Comparison of ENCODE assay signal across 12 cellular contexts in the genomic region with DNA sequence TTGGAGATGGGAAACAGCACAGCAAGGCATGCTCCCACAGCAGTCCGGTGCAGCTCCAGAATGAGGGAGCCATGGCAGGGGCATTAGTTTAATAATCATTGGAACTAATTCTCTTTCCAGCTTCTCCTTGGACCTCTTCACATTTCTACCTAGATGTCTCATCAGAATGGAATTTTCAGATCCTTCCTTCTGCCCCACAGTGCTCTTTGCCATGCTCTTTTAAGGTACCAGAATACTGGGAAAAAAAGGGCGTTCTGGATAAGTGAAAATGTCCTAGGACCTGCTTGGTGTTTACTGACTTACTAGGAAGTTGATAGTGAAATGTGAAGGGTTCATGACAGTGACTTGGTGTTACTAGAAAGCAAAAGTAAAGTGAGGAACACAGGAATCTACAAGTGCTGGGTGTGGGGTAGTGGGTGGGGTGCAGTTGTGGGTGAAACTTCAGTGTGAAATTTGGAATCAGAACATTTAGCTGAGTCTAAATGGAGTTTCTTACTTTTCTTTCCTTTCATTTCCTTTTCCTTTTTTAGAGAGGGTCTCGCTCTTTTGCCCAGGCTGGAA.
DNase-seq lines count a peak whose midpoint lies in the region; ATAC-seq, FAIRE-seq and TF ChIP-seq lines count a peak whose summit lies in the region.
"Had no signal": no experiment of that assay in that cellular context is flagged by ENCODE, and none has a peak within 500 bp of the region (broad histone marks: within the 10 kb centered on the region; RNA-seq: fewer than 3 reads in every experiment).

No MANE protein-coding gene starts in this region.

- H3K27me3 ChIP-seq in bronchial epithelial cell (ENCODE audit: control insufficient read depth, insufficient read depth, low read length) = no peaks in the 10 kb centered on the region
- H3K27me3 ChIP-seq: brain microvascular endothelial cell had no signal

- ATAC-seq in HG03280 (IDR thresholded peaks at IDR 0.05; ENCODE audit: unreplicated experiment) (peak; percentile 42), HG03196 (IDR thresholded peaks at IDR 0.05; ENCODE audit: unreplicated experiment) (no peak)

- DNase-seq in stimulated activated CD4-positive, alpha-beta T cell treated with anti-CD3 and anti-CD28 coated beads, Interleukin-15, amount 100 ng/mL, for 24 hours = peak; percentile 17
- DNase-seq in stimulated activated CD4-positive, alpha-beta T cell treated with anti-CD3 and anti-CD28 coated beads, Interleukin-4, amount 100 ng/mL, for 1 hour = no peak
- DNase-seq in bronchial epithelial cell (ENCODE audit: low read depth) (peak; percentile 27), urothelium cell line (ENCODE audit: low spot score) (peak; percentile 17), pons (ENCODE audit: low spot score) (no peak), NCI-H510A treated with DMSO at 0.1 percent for 48 hours (lab: John Stamatoyannopoulos, UW) (no peak)
- DNase-seq: brain microvascular endothelial cell, left ventricle myocardium inferior, NCI-H2081, SIG-M5 had no signal

- TF ChIP-seq CTCF in bronchial epithelial cell (IDR thresholded peaks at IDR 0.05; ENCODE audit: insufficient read depth, low read length, severe bottlenecking) = no peak

- no peak overlapping the region for H3K4me3 ChIP-seq in bronchial epithelial cell (ENCODE audit: low read depth, low read length)
- H3K4me3 ChIP-seq: left ventricle myocardium inferior had no signal

- FAIRE-seq in bronchial epithelial cell (lab: Jason Lieb, UNC) = no peak
- FAIRE-seq in urothelium cell line (lab: Jason Lieb, UNC) = no peak

- no peaks in the 10 kb centered on the region for H3K36me3 ChIP-seq in bronchial epithelial cell (ENCODE audit: control insufficient read depth, insufficient read depth, low read length)
- H3K36me3 ChIP-seq: brain microvascular endothelial cell, left ventricle myocardium inferior had no signal

Comparison
In these comparisons a context has a peak if more than half of its experiments do, and no peak if none do; other contexts are left out.
1. DNase-seq: peak in stimulated activated CD4-positive, alpha-beta T cell treated with anti-CD3 and anti-CD28 coated beads, Interleukin-15, amount 100 ng/mL, for 24 hours (single experiment), bronchial epithelial cell (single experiment) and urothelium cell line (single experiment); none in stimulated activated CD4-positive, alpha-beta T cell treated with anti-CD3 and anti-CD28 coated beads, Interleukin-4, amount 100 ng/mL, for 1 hour (single experiment), pons (single experiment) and NCI-H510A treated with DMSO at 0.1 percent for 48 hours (single experiment).